ENCODE assay signal across 30 cellular contexts in genomic region chr9:5428172-5428571, GRCh38.
"Had no signal": no experiment of that assay in that cellular context is flagged by ENCODE, and none has a peak within 500 bp of the region (broad histone marks: within the 10 kb centered on the region; RNA-seq: fewer than 3 reads in every experiment).

No MANE protein-coding gene starts in this region.

- H3K4me3 ChIP-seq: body of pancreas, esophagus squamous epithelium had no signal

- H3K27me3 Mint-ChIP-seq: activated B cell treated with CpG ODN at 0.5 μM for 24 hours; activated CD8-positive, alpha-beta T cell treated with anti-CD3 and anti-CD28 coated beads for 36 hours; activated naive CD8-positive, alpha-beta T cell; effector memory CD8-positive, alpha-beta T cell; T-cell had no signal

- ATAC-seq: activated CD4-positive, CD25-positive, alpha-beta regulatory T cell treated with anti-CD3 and anti-CD28 coated beads, Interleukin-2, amount 50 U/mL, for 24 hours; activated T-cell treated with anti-CD3 and anti-CD28 coated beads, Interleukin-2, amount 50 U/mL, for 4 hours; body of pancreas; effector memory CD8-positive, alpha-beta T cell; T-cell had no signal

- H3K27me3 ChIP-seq: body of pancreas, esophagus squamous epithelium had no signal

- H3K27ac Mint-ChIP-seq: activated B cell treated with CpG ODN at 0.5 μM for 24 hours; activated CD8-positive, alpha-beta T cell treated with anti-CD3 and anti-CD28 coated beads for 36 hours; activated naive CD4-positive, alpha-beta T cell treated with anti-CD3 and anti-CD28 coated beads for 36 hours; activated naive CD8-positive, alpha-beta T cell; activated T-helper 2 cell treated with anti-CD3 and anti-CD28 coated beads, Interferon-gamma antibody, Interleukin-2, Interleukin-4, amounts not matched to agents 10 μg/mL and 5 μg/mL and 100 μg/mL, durations not matched to agents 14 hours and 24 hours and 36 hours; T-helper 1 cell treated with Interleukin-12 subunit alpha and Interleukin-12 subunit beta and Interleukin-4 antibody, amounts not matched to agents 30 μg/mL and 1 μg/mL, for 36 hours; T-helper 2 cell treated with Interferon-gamma antibody and Interleukin-4, amounts not matched to agents 5 μg/mL and 100 μg/mL, for 36 hours had no signal

- H3K4me3 Mint-ChIP-seq: activated B cell treated with CpG ODN at 0.5 μM for 24 hours; activated CD8-positive, alpha-beta T cell treated with anti-CD3 and anti-CD28 coated beads for 36 hours; activated naive CD4-positive, alpha-beta T cell treated with anti-CD3 and anti-CD28 coated beads for 36 hours; activated naive CD8-positive, alpha-beta T cell; activated T-cell treated with anti-CD3 and anti-CD28 coated beads, Interleukin-2, amount 50 U/mL, for 4 hours; effector memory CD8-positive, alpha-beta T cell; T-cell; T-helper 1 cell treated with Interleukin-12 subunit alpha and Interleukin-12 subunit beta and Interleukin-4 antibody, amounts not matched to agents 30 μg/mL and 1 μg/mL, for 36 hours; T-helper 2 cell treated with Interferon-gamma antibody and Interleukin-4, amounts not matched to agents 5 μg/mL and 100 μg/mL, for 36 hours had no signal

- H3K36me3 ChIP-seq: WERI-Rb-1 had no signal

- H3K27ac ChIP-seq: body of pancreas, epithelial cell of prostate, esophagus squamous epithelium, WERI-Rb-1 had no signal

- H3K9me3 Mint-ChIP-seq: activated B cell treated with CpG ODN at 0.5 μM for 24 hours; activated CD8-positive, alpha-beta T cell treated with anti-CD3 and anti-CD28 coated beads for 36 hours; activated naive CD4-positive, alpha-beta T cell treated with anti-CD3 and anti-CD28 coated beads for 36 hours; activated T-cell treated with anti-CD3 and anti-CD28 coated beads, Interleukin-2, amount 50 U/mL, for 4 hours; activated T-helper 2 cell treated with anti-CD3 and anti-CD28 coated beads, Interferon-gamma antibody, Interleukin-2, Interleukin-4, amounts not matched to agents 10 μg/mL and 5 μg/mL and 100 μg/mL, durations not matched to agents 14 hours and 24 hours and 36 hours; effector memory CD8-positive, alpha-beta T cell; T-cell; T-helper 1 cell treated with Interleukin-12 subunit alpha and Interleukin-12 subunit beta and Interleukin-4 antibody, amounts not matched to agents 30 μg/mL and 1 μg/mL, for 36 hours; T-helper 2 cell treated with Interferon-gamma antibody and Interleukin-4, amounts not matched to agents 5 μg/mL and 100 μg/mL, for 36 hours had no signal

- H3K4me1 ChIP-seq: body of pancreas, esophagus squamous epithelium had no signal

- FAIRE-seq: colon, frontal cortex had no signal

- DNase-seq: activated B cell treated with CpG ODN at 0.5 μM for 24 hours; activated CD4-positive, alpha-beta T cell treated with anti-CD3 and anti-CD28 coated beads for 48 hours; activated CD4-positive, alpha-beta T cell treated with anti-CD3 and anti-CD28 coated beads, Interleukin-2, amount 50 U/mL, for 1 hour; activated CD4-positive, alpha-beta T cell treated with anti-CD3 and anti-CD28 coated beads, Interleukin-2, amount 50 U/mL, for 48 hours; activated CD8-positive, alpha-beta memory T cell treated with anti-CD3 and anti-CD28 coated beads for 24 hours; activated CD8-positive, alpha-beta T cell treated with anti-CD3 and anti-CD28 coated beads for 36 hours; activated effector memory CD4-positive, alpha-beta T cell treated with anti-CD3 and anti-CD28 coated beads, Interleukin-2, amount 50 U/mL, for 16 hours; activated naive CD4-positive, alpha-beta T cell treated with anti-CD3 and anti-CD28 coated beads for 36 hours; activated T-cell treated with anti-CD3 and anti-CD28 coated beads, Interleukin-2, amount 50 U/mL, for 4 hours; amniotic stem cell; aorta; body of pancreas; caudate nucleus; cortex of kidney; dermis blood vessel endothelial cell; effector CD4-positive, alpha-beta T cell; effector memory CD8-positive, alpha-beta T cell; esophagus squamous epithelium; head of caudate nucleus; T-cell; T1000; WERI-Rb-1 had no signal

- H3K9me3 ChIP-seq: body of pancreas, esophagus squamous epithelium had no signal
